Comparison of ENCODE assay signal across 10 cellular contexts in the genomic region with DNA sequence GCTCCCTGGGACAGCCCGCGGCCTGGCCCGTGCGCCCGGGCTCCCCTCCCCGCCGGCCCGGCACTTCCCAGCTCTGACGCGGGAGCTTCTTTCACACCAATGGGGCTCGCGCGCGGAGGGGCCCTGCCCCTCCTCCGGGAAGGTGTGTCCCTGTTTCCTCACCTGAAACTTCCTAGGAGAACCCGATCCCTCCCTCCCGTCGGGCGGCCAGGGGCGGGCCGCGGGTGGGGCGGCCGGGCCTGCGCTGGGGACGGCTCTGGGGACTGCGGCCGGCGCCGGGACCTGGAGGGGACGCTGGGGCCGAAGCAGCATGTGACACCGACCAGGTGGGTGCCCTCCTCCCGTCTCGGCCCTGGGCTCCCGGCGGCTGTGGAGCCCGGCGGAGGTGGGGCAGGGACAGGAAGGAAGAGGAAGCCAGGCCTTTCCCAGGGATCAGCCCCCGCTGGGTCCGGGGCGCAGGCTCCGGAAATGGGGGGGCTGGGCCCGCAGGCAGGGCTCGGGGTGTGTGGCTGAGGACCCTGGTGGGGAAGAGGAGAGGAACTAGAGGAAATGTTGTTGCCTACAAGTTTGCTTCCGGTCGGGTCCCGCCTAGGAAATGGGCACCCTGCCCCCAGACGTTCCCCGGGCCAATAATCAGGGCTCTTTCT. TPM values are rescaled to one million over a fixed set of nuclear protein-coding genes. Genes with fewer than 3 reads are reported as not detected.
A peak's percentile ranks its signal among the peaks of the same experiment; 100 is the strongest.
DNase-seq lines count a peak whose midpoint lies in the region; ATAC-seq, FAIRE-seq and TF ChIP-seq lines count a peak whose summit lies in the region.
"Not testable (repeated sequence)": the region's sequence is repeated elsewhere in the genome, so short reads cannot be mapped to it uniquely, and the experiment has no call there.
"Had no signal": no experiment of that assay in that cellular context is flagged by ENCODE, and none has a peak within 500 bp of the region (broad histone marks: within the 10 kb centered on the region; RNA-seq: fewer than 3 reads in every experiment).

A gene (plus strand): TSS at position 227 of the 647 bp plus-strand sequence. CDS start 7,268 bp downstream, outside the sequence.

- not testable (repeated sequence) for H3K9me3 ChIP-seq in HEK293 (ENCODE audit: control insufficient read depth, insufficient read depth, low read depth, low read length); K562 (replicated peaks; ENCODE audit: control insufficient read depth, insufficient read depth, low read depth, low read length); iPS DF 6.9 (ENCODE audit: control insufficient read depth, insufficient read depth, low read length); pancreas

- H3K27me3 ChIP-seq in K562 (ENCODE audit: control insufficient read depth in 2 of 2, insufficient read depth in 2 of 2, low read length in 2 of 2); iPS DF 6.9 (ENCODE audit: control insufficient read depth, insufficient read depth, low read length); pancreas: not testable (repeated sequence)

- H3K79me2 ChIP-seq in K562 (ENCODE audit: control insufficient read depth, insufficient read depth, low read length), result not testable (repeated sequence)

- H3K4me3 ChIP-seq in HEK293 (ENCODE audit: low read depth, low read length), result peak within 1 kb of the TSS; percentile 12; the same call in 1 of the 2 replicates
- H3K4me3 ChIP-seq in K562, pancreas: not testable (repeated sequence)
- H3K4me3 ChIP-seq in iPS DF 6.9 (ENCODE audit: low read length), result peak within 1 kb of the TSS; percentile 31; the same call in 1 of the 2 replicates

- ATAC-seq in GM19328 (IDR thresholded peaks at IDR 0.05; ENCODE audit: unreplicated experiment), result peak; percentile 81
- peak; percentile 77 for ATAC-seq in HG03175 (IDR thresholded peaks at IDR 0.05; ENCODE audit: unreplicated experiment)
- ATAC-seq in K562, result peak; percentile 62
- peak; percentile 95 to 97 (median 96) for ATAC-seq in pancreas

- not testable (repeated sequence) for H3K4me1 ChIP-seq in HEK293 (ENCODE audit: control insufficient read depth, insufficient read depth, low read length); K562 (replicated peaks in 1 of 2; ENCODE audit: control insufficient read depth in 2 of 2, insufficient read depth in 2 of 2, low read length in 2 of 2); iPS DF 6.9 (ENCODE audit: control insufficient read depth, insufficient read depth, low read length); pancreas

- POLR2A ChIA-PET in HEK293 (lab: Yijun Ruan, JAX); K562 (lab: Yijun Ruan, JAX): not testable (repeated sequence)

- H3K9ac ChIP-seq in K562 (ENCODE audit: insufficient read depth in 1 of 2, low read depth in 2 of 2, low read length in 2 of 2), result not testable (repeated sequence)

- BruUV-seq in K562 (replicated peaks; lab: Mats Ljungman, UMichigan), result not testable (repeated sequence)

- FAIRE-seq in K562 (lab: Jason Lieb, UNC); pancreas (lab: Jason Lieb, UNC): not testable (repeated sequence)

- H2AFZ ChIP-seq in K562 (ENCODE audit: low read depth, low read length), result not testable (repeated sequence)

- not testable (repeated sequence) for H3K9me1 ChIP-seq in K562 (ENCODE audit: control insufficient read depth, insufficient read depth, low read length)

- CTCF ChIA-PET in HEK293 (lab: Yijun Ruan, JAX); K562 (lab: Yijun Ruan, JAX; ENCODE audit: low intra/inter-chr PET ratio): not testable (repeated sequence)

- H3K4me2 ChIP-seq in K562 (ENCODE audit: insufficient read depth, low read length), result not testable (repeated sequence)

- in situ Hi-C loops in K562 (cut with MboI), result not testable (repeated sequence)

- H3K27ac ChIP-seq in C4-2B, result peak within 1 kb of the TSS; percentile 45; the same call in 1 of the 2 replicates
- not testable (repeated sequence) for H3K27ac ChIP-seq in HEK293 (ENCODE audit: extremely low read depth, low read depth, low read length); K562 (ENCODE audit: extremely low read depth, low read depth, low read length); iPS DF 6.9 (ENCODE audit: low read length); pancreas

- intact Hi-C loops in T-helper 1 cell treated with Interleukin-12 subunit alpha and Interleukin-12 subunit beta and Interleukin-4 antibody, amounts not matched to agents 30 ng/mL and 1 ng/mL, for 36 hours (cut with micrococcal nuclease); K562 (cut with micrococcal nuclease); pancreas (cut with DNase I): not testable (repeated sequence)

- not testable (repeated sequence) for TF ChIP-seq CTCF in C4-2B (conservative IDR thresholded peaks at IDR 0.05); HEK293 (tag by site-specific recombination; IDR thresholded peaks at IDR 0.05); K562 (IDR thresholded peaks at IDR 0.05 in 2 of 3, conservative IDR thresholded peaks at IDR 0.05 in 1 of 3; ENCODE audit: insufficient read depth in 2 of 3, low read depth in 1 of 3, low read length in 3 of 3); pancreas (IDR thresholded peaks at IDR 0.05)

- not testable (repeated sequence) for TF ChIP-seq POLR2A in K562 (conservative IDR thresholded peaks at IDR 0.05)

- not testable (repeated sequence) for TF ChIP-seq RAD21 in K562 (CRISPR knock-in tag; conservative IDR thresholded peaks at IDR 0.05 in 1 of 2, IDR thresholded peaks at IDR 0.05 in 1 of 2)

- TF ChIP-seq EP300 in K562 (IDR thresholded peaks at IDR 0.05; ENCODE audit: low read length), result not testable (repeated sequence)

- WGBS in K562 (ENCODE audit: insufficient coverage, low coverage, missing lambda C conversion rate), result no CpG with 5 or more reads among the region's 50 CpGs
- WGBS in iPS DF 6.9 (ENCODE audit: insufficient coverage, insufficient read length), result no CpG with 5 or more reads among the region's 50 CpGs
- no CpG with 5 or more reads among the region's 50 CpGs for WGBS in pancreas, 2 donors

- H4K20me1 ChIP-seq in K562 (replicated peaks; ENCODE audit: control insufficient read depth, insufficient read depth, low read length), result not testable (repeated sequence)

- not testable (repeated sequence) for H3K36me3 ChIP-seq in HEK293 (ENCODE audit: control insufficient read depth in 2 of 2, insufficient read depth in 1 of 2, low read length in 2 of 2); K562 (ENCODE audit: control insufficient read depth, insufficient read depth, low read length); iPS DF 6.9 (ENCODE audit: control insufficient read depth, insufficient read depth, low read length); pancreas

- not testable (repeated sequence) for DNase-seq in K562 (ENCODE audit: extremely low read depth in 1 of 4, low spot score in 3 of 4); iPS DF 6.9 (ENCODE audit: low read depth, low spot score); pancreas

RNA-seq across cellular contexts. Expression of the gene that starts here (rescaled TPM):
- 9.8 and 11.0 TPM in 2 replicates for total RNA-seq in T-helper 1 cell treated with Interleukin-12 subunit alpha and Interleukin-12 subunit beta and Interleukin-4 antibody, amounts not matched to agents 30 ng/mL and 1 ng/mL, for 36 hours
- 0.46 TPM in 1 of 2 replicates, not detected in the other for total RNA-seq in K562 (2011; cell fraction: chromatin; rRNA removed; ENCODE audit: low replicate concordance)
- total RNA-seq in K562 (2011; cell fraction: nucleolus; rRNA removed), result 0.33 TPM in 1 of 2 replicates, not detected in the other
- total RNA-seq in K562 (2011; cell fraction: nucleoplasm; rRNA removed), result not detected in 2 replicates
- total RNA-seq in K562 (2014; rRNA removed), result 0.04 and 0.09 TPM in 2 replicates
- total RNA-seq in K562 (2014; rRNA removed; fragmentation: Illumina TruSeq; extraction: Trizol), result 0.18 TPM in 1 of 2 replicates, not detected in the other
- 0.07 and 0.11 TPM in 2 replicates for total RNA-seq in K562 (2015; rRNA removed; fragmentation: Illumina TruSeq; extraction: Trizol)
- total RNA-seq in K562 (2021), result 0.29 and 0.49 TPM in 2 replicates
- 0.26 and 0.34 TPM in 2 replicates for polyA plus RNA-seq in K562 (2011; rRNA removed)
- polyA plus RNA-seq in K562 (2011; cell fraction: cytosol; rRNA removed), result 0.31 and 0.75 TPM in 2 replicates
- 0.34 and 1.1 TPM in 2 replicates for polyA plus RNA-seq in K562 (2011; cell fraction: nucleus; rRNA removed)
- polyA plus RNA-seq in K562 (2012), result 0.17 and 0.30 TPM in 2 replicates
- 0.10 and 0.12 TPM in 2 replicates for polyA plus RNA-seq in K562 (2014; fragmentation: Illumina TruSeq; extraction: Trizol)
- polyA plus RNA-seq in K562 (2014; fragmentation: Nextera tagmentation; extraction: Ambion mirVana), result under 1 TPM in 1 of 2 experiments, not detected in 1; 0.03 TPM
- 0.03 and 0.12 TPM in 2 replicates for polyA plus RNA-seq in K562 (2014; rRNA removed)
- polyA minus RNA-seq in K562 (2011; rRNA and poly(A)+ RNA removed), result 0.36 and 0.74 TPM in 2 replicates
- not detected in 2 replicates for polyA minus RNA-seq in K562 (2011; cell fraction: cytosol; rRNA and poly(A)+ RNA removed)
- polyA minus RNA-seq in K562 (2011; cell fraction: nucleus; rRNA and poly(A)+ RNA removed), result 0.11 and 0.81 TPM in 2 replicates
- total RNA-seq in pancreas, result 10 to 100 TPM; 14.2 to 28.4 (median 17.3) TPM
- 1 to 10 TPM; 8.4 to 9.1 TPM for polyA plus RNA-seq in pancreas
- total RNA-seq: SK-MEL-5 had no signal
- polyA plus RNA-seq: neural cell had no signal

Comparison
In these comparisons a context has a peak if more than half of its experiments do, and no peak if none do; other contexts are left out.
1. RNA of the gene that starts here (polyA plus RNA-seq): 8.4 to 9.1 TPM in pancreas; 0.03 to 1.1 TPM in K562; every median in the first group is over 4 times any median in the second.
2. Peak in every context shown above with its lines, with median percentiles within 50 percentile points of each other: ATAC-seq.